ENCODE assay signal across 8 cellular contexts in the genomic region with DNA sequence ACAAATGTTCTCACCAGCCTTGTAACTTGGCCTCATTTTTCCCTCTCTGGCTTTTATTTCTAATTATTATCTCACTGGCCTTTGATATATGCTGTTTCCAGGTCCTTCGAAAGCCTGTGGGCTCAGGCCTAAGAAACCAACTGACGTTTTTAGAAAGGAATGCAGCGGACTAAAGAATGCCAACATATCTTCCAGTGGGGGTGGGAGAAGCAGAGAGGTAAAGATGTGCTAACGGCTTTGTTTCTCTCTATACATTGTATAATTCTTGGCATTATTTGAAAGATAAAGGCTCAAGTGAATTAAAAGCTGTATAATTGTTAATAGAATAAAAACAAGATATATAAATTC. TPM values are rescaled to one million over a fixed set of nuclear protein-coding genes. Genes with fewer than 3 reads are reported as not detected.
DNase-seq lines count a peak whose midpoint lies in the region; ATAC-seq, FAIRE-seq and TF ChIP-seq lines count a peak whose summit lies in the region.
"Had no signal": no experiment of that assay in that cellular context is flagged by ENCODE, and none has a peak within 500 bp of the region (broad histone marks: within the 10 kb centered on the region; RNA-seq: fewer than 3 reads in every experiment).

No MANE protein-coding gene starts in this region.

- H3K27ac ChIP-seq in coronary artery (peak overlapping the region; percentile 19 to 81), upper lobe of left lung (peak overlapping the region in 2 of 4 donors; percentile 16 to 61)

- TF ChIP-seq EP300 in upper lobe of left lung (IDR thresholded peaks at IDR 0.05), result no peak

- H3K27me3 ChIP-seq in upper lobe of left lung, result no peaks in the 10 kb centered on the region

- H3K9me3 ChIP-seq in upper lobe of left lung, result no peaks in the 10 kb centered on the region

- peaks cover 0 to 10% (median 5%) of the 10 kb centered on the region in 4 donors for H3K4me1 ChIP-seq in upper lobe of left lung

- H3K36me3 ChIP-seq in upper lobe of left lung, result no peaks in the 10 kb centered on the region

- no peak overlapping the region for H3K4me3 ChIP-seq in coronary artery
- no peak overlapping the region for H3K4me3 ChIP-seq in upper lobe of left lung

- 58 to 67% methylated on average over 4 of the region's 4 CpGs for WGBS in upper lobe of left lung, 2 donors

- peak; percentile 45 for DNase-seq in HTR-8/SVneo (ENCODE audit: insufficient read length, low spot score)
- DNase-seq in coronary artery (ENCODE audit: low spot score), result no peak
- peak; percentile 41 for DNase-seq in left kidney (ENCODE audit: low read depth, low spot score)
- DNase-seq in upper lobe of left lung, result no peak
- no peak for DNase-seq in activated CD4-positive, CD25-positive, alpha-beta regulatory T cell (lab: John Stamatoyannopoulos, UW)
- DNase-seq in NCI-H524 treated with DMSO at 0.1 percent for 48 hours (lab: John Stamatoyannopoulos, UW), result no peak
- DNase-seq in DMS79 treated with DMSO at 0.1 percent for 48 hours (lab: John Stamatoyannopoulos, UW), result no peak
- DNase-seq: SHP77 treated with DMSO at 0.1 percent for 48 hours had no signal

- no peak for TF ChIP-seq POLR2A in upper lobe of left lung (IDR thresholded peaks at IDR 0.05)

- ATAC-seq in upper lobe of left lung (ENCODE audit: low FRiP score in 2 of 2), result peak; percentile 35 to 74

- FAIRE-seq in HTR-8/SVneo (lab: Jason Lieb, UNC), result no peak

- no peak for TF ChIP-seq CTCF in coronary artery (IDR thresholded peaks at IDR 0.05)
- no peak for TF ChIP-seq CTCF in upper lobe of left lung (IDR thresholded peaks at IDR 0.05)

RNA-seq across cellular contexts. Expression of gene OR6Q1, which starts 28.2 kb away (rescaled TPM):
- total RNA-seq in upper lobe of left lung, result not detected

RNA-seq across cellular contexts. Expression of gene OR9Q1, which starts 35.3 kb away (rescaled TPM):
- total RNA-seq in upper lobe of left lung, result not detected

Comparison
In these comparisons a context has a peak if more than half of its experiments do, and no peak if none do; other contexts are left out.
1. DNase-seq: peak in HTR-8/SVneo (single experiment) and left kidney (single experiment); none in coronary artery (single experiment), upper lobe of left lung (0 of 2), activated CD4-positive, CD25-positive, alpha-beta regulatory T cell (0 of 4), NCI-H524 treated with DMSO at 0.1 percent for 48 hours (single experiment) and DMS79 treated with DMSO at 0.1 percent for 48 hours (single experiment).